ENCODE assay signal across 1 cellular context in the genomic region with DNA sequence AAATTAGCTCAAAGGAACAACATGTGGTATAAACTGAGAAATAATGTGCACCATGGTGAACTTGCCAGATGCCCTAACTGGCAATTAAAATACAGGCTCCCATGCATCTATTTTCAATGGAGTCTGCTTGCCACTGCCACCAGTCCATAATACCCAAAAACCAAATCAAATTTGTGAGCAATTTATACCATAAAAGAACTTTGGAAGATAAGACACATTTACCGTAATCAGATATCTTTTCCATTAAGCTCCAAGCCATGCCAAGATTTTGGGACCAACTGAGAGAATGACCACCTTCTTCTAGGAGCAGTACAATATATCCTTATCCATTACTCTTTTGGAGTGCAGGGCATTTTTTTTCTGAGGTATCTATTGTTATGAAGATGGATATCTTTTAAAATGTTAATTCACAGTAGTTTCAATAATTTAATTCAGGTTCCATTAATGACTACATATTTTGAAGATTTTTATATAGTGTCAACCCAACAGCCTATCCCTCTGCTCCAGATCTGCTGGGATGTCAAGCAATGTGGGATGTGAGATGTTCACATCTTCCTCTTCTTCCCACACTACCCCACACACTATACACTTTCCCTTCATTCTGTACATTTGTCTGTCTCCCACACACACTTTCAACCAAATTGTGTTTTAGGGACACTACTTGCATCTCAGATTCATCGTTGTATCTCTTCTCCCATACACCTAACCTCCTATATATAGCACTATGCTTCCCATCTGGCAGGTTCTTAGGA.
TF ChIP-seq lines count a peak whose summit lies in the region.

No MANE protein-coding gene starts in this region.

TF ChIP-seq in SK-N-SH treated with all-trans-retinoic acid at 6 μM for 48 hours, 23 proteins besides CTCF, POLR2A, EP300 and RAD21 (continued from another document):
- peak; percentile 69; the same call in 1 of the 2 replicates for TF ChIP-seq PPARA (CRISPR knock-in tag; IDR thresholded peaks at IDR 0.05; ENCODE audit: borderline replicate concordance)
- no peak for TF ChIP-seq TOX (CRISPR knock-in tag; IDR thresholded peaks at IDR 0.05; ENCODE audit: borderline replicate concordance)
- peak; percentile 18; the same call in 1 of the 2 replicates for TF ChIP-seq ZFP30 (CRISPR knock-in tag; IDR thresholded peaks at IDR 0.05)
- peak; percentile 75; the same call in 1 of the 2 replicates for TF ChIP-seq ESRRG (CRISPR knock-in tag; IDR thresholded peaks at IDR 0.05)
- peak; percentile 98 for TF ChIP-seq TCF4 (CRISPR knock-in tag; IDR thresholded peaks at IDR 0.05; ENCODE audit: borderline replicate concordance)
- TF ChIP-seq BACH2 (CRISPR knock-in tag; IDR thresholded peaks at IDR 0.05; ENCODE audit: borderline replicate concordance): no peak
- no peak for TF ChIP-seq CSDC2 (CRISPR knock-in tag; IDR thresholded peaks at IDR 0.05)
- TF ChIP-seq ZNF8 (CRISPR knock-in tag; IDR thresholded peaks at IDR 0.05): peak; percentile 68
- TF ChIP-seq SNAI2 (CRISPR knock-in tag; IDR thresholded peaks at IDR 0.05): peak; percentile 78; the same call in 1 of the 2 replicates
- TF ChIP-seq ZNF70 (CRISPR knock-in tag; IDR thresholded peaks at IDR 0.05): peak; percentile 46
- TF ChIP-seq, protein P1, sequence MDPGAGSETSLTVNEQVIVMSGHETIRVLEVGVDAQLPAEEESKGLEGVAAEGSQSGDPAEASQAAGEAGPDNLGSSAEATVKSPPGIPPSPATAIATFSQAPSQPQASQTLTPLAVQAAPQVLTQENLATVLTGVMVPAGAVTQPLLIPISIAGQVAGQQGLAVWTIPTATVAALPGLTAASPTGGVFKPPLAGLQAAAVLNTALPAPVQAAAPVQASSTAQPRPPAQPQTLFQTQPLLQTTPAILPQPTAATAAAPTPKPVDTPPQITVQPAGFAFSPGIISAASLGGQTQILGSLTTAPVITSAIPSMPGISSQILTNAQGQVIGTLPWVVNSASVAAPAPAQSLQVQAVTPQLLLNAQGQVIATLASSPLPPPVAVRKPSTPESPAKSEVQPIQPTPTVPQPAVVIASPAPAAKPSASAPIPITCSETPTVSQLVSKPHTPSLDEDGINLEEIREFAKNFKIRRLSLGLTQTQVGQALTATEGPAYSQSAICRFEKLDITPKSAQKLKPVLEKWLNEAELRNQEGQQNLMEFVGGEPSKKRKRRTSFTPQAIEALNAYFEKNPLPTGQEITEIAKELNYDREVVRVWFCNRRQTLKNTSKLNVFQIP (CRISPR knock-in tag; IDR thresholded peaks at IDR 0.05; ENCODE audit: borderline replicate concordance, low read depth): no peak
- TF ChIP-seq ISL1 (CRISPR knock-in tag; IDR thresholded peaks at IDR 0.05): peak; percentile 99
- TF ChIP-seq ARNTL (CRISPR knock-in tag; IDR thresholded peaks at IDR 0.05; ENCODE audit: borderline replicate concordance, low read depth): 0 out of 2 replicates have a peak, but pooled peaks have one; percentile 23
- TF ChIP-seq OSR1 (CRISPR knock-in tag; IDR thresholded peaks at IDR 0.05): no peak
- TF ChIP-seq ZNF565 (CRISPR knock-in tag; conservative IDR thresholded peaks at IDR 0.05; ENCODE audit: low read depth): peak; percentile 63
- TF ChIP-seq, protein P2, sequence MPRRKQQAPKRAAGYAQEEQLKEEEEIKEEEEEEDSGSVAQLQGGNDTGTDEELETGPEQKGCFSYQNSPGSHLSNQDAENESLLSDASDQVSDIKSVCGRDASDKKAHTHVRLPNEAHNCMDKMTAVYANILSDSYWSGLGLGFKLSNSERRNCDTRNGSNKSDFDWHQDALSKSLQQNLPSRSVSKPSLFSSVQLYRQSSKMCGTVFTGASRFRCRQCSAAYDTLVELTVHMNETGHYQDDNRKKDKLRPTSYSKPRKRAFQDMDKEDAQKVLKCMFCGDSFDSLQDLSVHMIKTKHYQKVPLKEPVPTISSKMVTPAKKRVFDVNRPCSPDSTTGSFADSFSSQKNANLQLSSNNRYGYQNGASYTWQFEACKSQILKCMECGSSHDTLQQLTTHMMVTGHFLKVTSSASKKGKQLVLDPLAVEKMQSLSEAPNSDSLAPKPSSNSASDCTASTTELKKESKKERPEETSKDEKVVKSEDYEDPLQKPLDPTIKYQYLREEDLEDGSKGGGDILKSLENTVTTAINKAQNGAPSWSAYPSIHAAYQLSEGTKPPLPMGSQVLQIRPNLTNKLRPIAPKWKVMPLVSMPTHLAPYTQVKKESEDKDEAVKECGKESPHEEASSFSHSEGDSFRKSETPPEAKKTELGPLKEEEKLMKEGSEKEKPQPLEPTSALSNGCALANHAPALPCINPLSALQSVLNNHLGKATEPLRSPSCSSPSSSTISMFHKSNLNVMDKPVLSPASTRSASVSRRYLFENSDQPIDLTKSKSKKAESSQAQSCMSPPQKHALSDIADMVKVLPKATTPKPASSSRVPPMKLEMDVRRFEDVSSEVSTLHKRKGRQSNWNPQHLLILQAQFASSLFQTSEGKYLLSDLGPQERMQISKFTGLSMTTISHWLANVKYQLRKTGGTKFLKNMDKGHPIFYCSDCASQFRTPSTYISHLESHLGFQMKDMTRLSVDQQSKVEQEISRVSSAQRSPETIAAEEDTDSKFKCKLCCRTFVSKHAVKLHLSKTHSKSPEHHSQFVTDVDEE (CRISPR knock-in tag; IDR thresholded peaks at IDR 0.05): peak; percentile 97
- peak; percentile 95; the same call in 1 of the 2 replicates for TF ChIP-seq GLIS3 (CRISPR knock-in tag; IDR thresholded peaks at IDR 0.05)
- TF ChIP-seq, protein P3, sequence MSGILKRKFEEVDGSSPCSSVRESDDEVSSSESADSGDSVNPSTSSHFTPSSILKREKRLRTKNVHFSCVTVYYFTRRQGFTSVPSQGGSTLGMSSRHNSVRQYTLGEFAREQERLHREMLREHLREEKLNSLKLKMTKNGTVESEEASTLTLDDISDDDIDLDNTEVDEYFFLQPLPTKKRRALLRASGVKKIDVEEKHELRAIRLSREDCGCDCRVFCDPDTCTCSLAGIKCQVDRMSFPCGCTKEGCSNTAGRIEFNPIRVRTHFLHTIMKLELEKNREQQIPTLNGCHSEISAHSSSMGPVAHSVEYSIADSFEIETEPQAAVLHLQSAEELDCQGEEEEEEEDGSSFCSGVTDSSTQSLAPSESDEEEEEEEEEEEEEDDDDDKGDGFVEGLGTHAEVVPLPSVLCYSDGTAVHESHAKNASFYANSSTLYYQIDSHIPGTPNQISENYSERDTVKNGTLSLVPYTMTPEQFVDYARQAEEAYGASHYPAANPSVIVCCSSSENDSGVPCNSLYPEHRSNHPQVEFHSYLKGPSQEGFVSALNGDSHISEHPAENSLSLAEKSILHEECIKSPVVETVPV (CRISPR knock-in tag; IDR thresholded peaks at IDR 0.05): peak; percentile 90
- TF ChIP-seq RARB (CRISPR knock-in tag; IDR thresholded peaks at IDR 0.05): no peak
